In genomic region chr15:59353994-59354951, GRCh38 we compare ENCODE assay signal across 13 cellular contexts. TPM values are rescaled to one million over a fixed set of nuclear protein-coding genes. Genes with fewer than 3 reads are reported as not detected.
DNase-seq lines count a peak whose midpoint lies in the region; ATAC-seq and TF ChIP-seq lines count a peak whose summit lies in the region.
"Had no signal": no experiment of that assay in that cellular context is flagged by ENCODE, and none has a peak within 500 bp of the region (broad histone marks: within the 10 kb centered on the region; RNA-seq: fewer than 3 reads in every experiment).

No MANE protein-coding gene starts in this region.

- peaks cover 71% of the 10 kb centered on the region for H3K4me1 Mint-ChIP-seq in activated naive CD4-positive, alpha-beta T cell treated with anti-CD3 and anti-CD28 coated beads, Interleukin-2, amount 10 ng/mL, durations not matched to agents 7 days and 5 days
- H3K4me1 Mint-ChIP-seq in endodermal cell, result peaks cover 46% of the 10 kb centered on the region
- H3K4me1 Mint-ChIP-seq in stimulated activated naive B cell treated with anti-CD40 and anti-IgM and Interleukin-4, amounts not matched to agents 10 μg/mL and 1 μg/mL and 100 μg/mL, for 72 hours, result peaks cover 61 to 95% of the 10 kb centered on the region in 2 donors

- H3K36me3 ChIP-seq in endodermal cell (ENCODE audit: control insufficient read depth, insufficient read depth, low read length), result no peaks in the 10 kb centered on the region
- H3K36me3 ChIP-seq: prostate gland had no signal

- DNase-seq in activated naive CD4-positive, alpha-beta T cell treated with anti-CD3 and anti-CD28 coated beads, Interleukin-2, amount 10 ng/mL, durations not matched to agents 7 days and 5 days, result peak; percentile 37
- DNase-seq in activated naive CD4-positive, alpha-beta T cell treated with anti-CD3 and anti-CD28 coated beads, Interleukin-2, amount 50 U/mL, for 72 hours (ENCODE audit: low spot score in 2 of 2), result no peak
- DNase-seq in NCI-H748 treated with DMSO at 0.1 percent for 48 hours (lab: John Stamatoyannopoulos, UW) (peak; percentile 14), endodermal cell (peak; percentile 77), H4 (ENCODE audit: low spot score) (no peak), NAMALWA (ENCODE audit: low spot score) (no peak)
- DNase-seq in stimulated activated naive B cell treated with anti-CD40 and anti-IgM and Interleukin-4, amounts not matched to agents 10 μg/mL and 1 μg/mL and 100 μg/mL, for 72 hours, result no peak
- DNase-seq: activated naive CD4-positive, alpha-beta T cell; heart right ventricle; NCI-H1694 treated with DMSO at 0.1 percent for 48 hours had no signal

- peaks cover 34% of the 10 kb centered on the region for H3K27me3 Mint-ChIP-seq in activated naive CD4-positive, alpha-beta T cell treated with anti-CD3 and anti-CD28 coated beads, Interleukin-2, amount 10 ng/mL, durations not matched to agents 7 days and 5 days
- no peaks in the 10 kb centered on the region for H3K27me3 Mint-ChIP-seq in endodermal cell (ENCODE audit: insufficient read depth)
- no peaks in the 10 kb centered on the region for H3K27me3 Mint-ChIP-seq in stimulated activated naive B cell treated with anti-CD40 and anti-IgM and Interleukin-4, amounts not matched to agents 10 μg/mL and 1 μg/mL and 100 μg/mL, for 72 hours

- peaks cover 10% of the 10 kb centered on the region for H3K36me3 Mint-ChIP-seq in activated naive CD4-positive, alpha-beta T cell treated with anti-CD3 and anti-CD28 coated beads, Interleukin-2, amount 10 ng/mL, durations not matched to agents 7 days and 5 days
- no peaks in the 10 kb centered on the region for H3K36me3 Mint-ChIP-seq in activated naive CD4-positive, alpha-beta T cell treated with anti-CD3 and anti-CD28 coated beads, Interleukin-2, amount 50 U/mL, for 72 hours
- H3K36me3 Mint-ChIP-seq in endodermal cell (ENCODE audit: low read depth), result peaks cover 2% of the 10 kb centered on the region
- peaks cover 45 to 55% of the 10 kb centered on the region in 2 donors for H3K36me3 Mint-ChIP-seq in stimulated activated naive B cell treated with anti-CD40 and anti-IgM and Interleukin-4, amounts not matched to agents 10 μg/mL and 1 μg/mL and 100 μg/mL, for 72 hours

- CTCF ChIA-PET in activated naive CD4-positive, alpha-beta T cell treated with anti-CD3 and anti-CD28 coated beads, Interleukin-2, amount 10 ng/mL, durations not matched to agents 7 days and 5 days (lab: Charles Lee), result interaction anchor here (0.9 kb wide), 1 partner anchor 13 kb away, joined by 3 read pairs; no protein-coding TSS in a partner anchor

- ATAC-seq in activated naive CD4-positive, alpha-beta T cell treated with anti-CD3 and anti-CD28 coated beads, Interleukin-2, amount 50 U/mL, for 72 hours, result no peak
- peak; percentile 67 to 73 for ATAC-seq in stimulated activated naive B cell treated with anti-CD40 and anti-IgM and Interleukin-4, amounts not matched to agents 10 μg/mL and 1 μg/mL and 100 μg/mL, for 72 hours (replicated peaks)
- no peak for ATAC-seq in HG03196 (IDR thresholded peaks at IDR 0.05; ENCODE audit: unreplicated experiment)
- ATAC-seq: HCT116, heart right ventricle had no signal

- peaks cover 4% of the 10 kb centered on the region for H3K4me1 ChIP-seq in endodermal cell (ENCODE audit: control insufficient read depth, insufficient read depth, low read length)
- H3K4me1 ChIP-seq: prostate gland had no signal

- H3K9me3 Mint-ChIP-seq in activated naive CD4-positive, alpha-beta T cell treated with anti-CD3 and anti-CD28 coated beads, Interleukin-2, amount 10 ng/mL, durations not matched to agents 7 days and 5 days, result no peaks in the 10 kb centered on the region
- no peaks in the 10 kb centered on the region for H3K9me3 Mint-ChIP-seq in activated naive CD4-positive, alpha-beta T cell treated with anti-CD3 and anti-CD28 coated beads, Interleukin-2, amount 50 U/mL, for 72 hours
- H3K9me3 Mint-ChIP-seq in endodermal cell, result no peaks in the 10 kb centered on the region
- H3K9me3 Mint-ChIP-seq in stimulated activated naive B cell treated with anti-CD40 and anti-IgM and Interleukin-4, amounts not matched to agents 10 μg/mL and 1 μg/mL and 100 μg/mL, for 72 hours, result peaks cover 0 to 2% of the 10 kb centered on the region in 2 donors

- 52 to 64% methylated on average over 6 to 12 of the region's 13 CpGs for WGBS in endodermal cell (ENCODE audit: insufficient coverage in 1 of 2, insufficient read length in 1 of 2), 2 experiments

- H3K27ac ChIP-seq in endodermal cell (ENCODE audit: low read depth, low read length), result no peak overlapping the region
- H3K27ac ChIP-seq: prostate gland had no signal

- peak overlapping the region; percentile 22 for H3K4me3 Mint-ChIP-seq in activated naive CD4-positive, alpha-beta T cell treated with anti-CD3 and anti-CD28 coated beads, Interleukin-2, amount 10 ng/mL, durations not matched to agents 7 days and 5 days
- peak overlapping the region; percentile 47 for H3K4me3 Mint-ChIP-seq in endodermal cell
- H3K4me3 Mint-ChIP-seq in stimulated activated naive B cell treated with anti-CD40 and anti-IgM and Interleukin-4, amounts not matched to agents 10 μg/mL and 1 μg/mL and 100 μg/mL, for 72 hours, result peak overlapping the region; percentile 29 to 53

- no peak for TF ChIP-seq CTCF in endodermal cell (conservative IDR thresholded peaks at IDR 0.05)

- H3K27ac Mint-ChIP-seq in activated naive CD4-positive, alpha-beta T cell treated with anti-CD3 and anti-CD28 coated beads, Interleukin-2, amount 10 ng/mL, durations not matched to agents 7 days and 5 days, result peak overlapping the region; percentile 86
- H3K27ac Mint-ChIP-seq in activated naive CD4-positive, alpha-beta T cell treated with anti-CD3 and anti-CD28 coated beads, Interleukin-2, amount 50 U/mL, for 72 hours, result no peak overlapping the region
- H3K27ac Mint-ChIP-seq in endodermal cell, result peak overlapping the region; percentile 90
- H3K27ac Mint-ChIP-seq in stimulated activated naive B cell treated with anti-CD40 and anti-IgM and Interleukin-4, amounts not matched to agents 10 μg/mL and 1 μg/mL and 100 μg/mL, for 72 hours, result peak overlapping the region; percentile 63

- H3K9ac ChIP-seq in endodermal cell (ENCODE audit: extremely low read depth, low read length, poor library complexity, severe bottlenecking), result no peak overlapping the region

- no peaks in the 10 kb centered on the region for H3K27me3 ChIP-seq in endodermal cell (ENCODE audit: control insufficient read depth, insufficient read depth, low read length, poor library complexity, severe bottlenecking)
- H3K27me3 ChIP-seq: heart right ventricle had no signal

- no peak overlapping the region for H3K4me3 ChIP-seq in endodermal cell (ENCODE audit: low read length)
- H3K4me3 ChIP-seq: heart right ventricle, prostate gland had no signal

- no peaks in the 10 kb centered on the region for H3K9me3 ChIP-seq in endodermal cell (ENCODE audit: control insufficient read depth, low read length)
- H3K9me3 ChIP-seq: heart right ventricle, prostate gland had no signal

RNA-seq across cellular contexts. Expression of gene MYO1E, which starts 18.4 kb away (rescaled TPM):
- 10 to 100 TPM in 1 of 2 donors, 1 to 10 TPM in 1; 2.1 to 42.0 TPM for total RNA-seq in activated naive CD4-positive, alpha-beta T cell treated with anti-CD3 and anti-CD28 coated beads, Interleukin-2, amount 50 U/mL, for 72 hours
- total RNA-seq in endodermal cell, result 10 to 100 TPM; 47.8 to 65.6 TPM
- polyA plus RNA-seq in endodermal cell (2013, experiment 1 of 2), result 22.1 TPM
- 17.6 TPM for polyA plus RNA-seq in endodermal cell (2013, experiment 2 of 2)
- total RNA-seq in H4 (2014; rRNA removed; shearing (Covaris generic)), result 9.2 and 18.4 TPM in 2 replicates

Comparison
In these comparisons a context has a peak if more than half of its experiments do, and no peak if none do; other contexts are left out.
1. DNase-seq: peak in activated naive CD4-positive, alpha-beta T cell treated with anti-CD3 and anti-CD28 coated beads, Interleukin-2, amount 10 ng/mL, durations not matched to agents 7 days and 5 days (single experiment), NCI-H748 treated with DMSO at 0.1 percent for 48 hours (single experiment) and endodermal cell (single experiment); none in activated naive CD4-positive, alpha-beta T cell treated with anti-CD3 and anti-CD28 coated beads, Interleukin-2, amount 50 U/mL, for 72 hours (0 of 2), stimulated activated naive B cell treated with anti-CD40 and anti-IgM and Interleukin-4, amounts not matched to agents 10 μg/mL and 1 μg/mL and 100 μg/mL, for 72 hours (single experiment), H4 (single experiment) and NAMALWA (single experiment).
2. H3K27ac Mint-ChIP-seq: peak in activated naive CD4-positive, alpha-beta T cell treated with anti-CD3 and anti-CD28 coated beads, Interleukin-2, amount 10 ng/mL, durations not matched to agents 7 days and 5 days (single experiment), endodermal cell (single experiment) and stimulated activated naive B cell treated with anti-CD40 and anti-IgM and Interleukin-4, amounts not matched to agents 10 μg/mL and 1 μg/mL and 100 μg/mL, for 72 hours (single experiment); none in activated naive CD4-positive, alpha-beta T cell treated with anti-CD3 and anti-CD28 coated beads, Interleukin-2, amount 50 U/mL, for 72 hours (0 of 2).
3. ATAC-seq: peak in stimulated activated naive B cell treated with anti-CD40 and anti-IgM and Interleukin-4, amounts not matched to agents 10 μg/mL and 1 μg/mL and 100 μg/mL, for 72 hours (2 of 2); none in activated naive CD4-positive, alpha-beta T cell treated with anti-CD3 and anti-CD28 coated beads, Interleukin-2, amount 50 U/mL, for 72 hours (0 of 2) and HG03196 (single experiment).
4. Peak in every context shown above with its lines, with median percentiles within 50 percentile points of each other: H3K4me3 Mint-ChIP-seq.